In genomic region chr5:37736397-37736796, GRCh38 we compare ENCODE assay signal across 18 cellular contexts.
"Had no signal": no experiment of that assay in that cellular context is flagged by ENCODE, and none has a peak within 500 bp of the region (broad histone marks: within the 10 kb centered on the region; RNA-seq: fewer than 3 reads in every experiment).

No MANE protein-coding gene starts in this region.

- H3K27ac ChIP-seq: adrenal gland, body of pancreas, ovary, testis, upper lobe of right lung had no signal

- H3K36me3 ChIP-seq: adrenal gland, ovary had no signal

- H3K9me3 ChIP-seq: adrenal gland, body of pancreas, mucosa of descending colon, ovary, testis, upper lobe of right lung had no signal

- H3K4me3 ChIP-seq: adrenal gland, body of pancreas, lung, mucosa of descending colon, ovary, testis, upper lobe of right lung had no signal

- H3K4me1 ChIP-seq: upper lobe of right lung had no signal

- H3K27me3 ChIP-seq: adrenal gland, body of pancreas, ovary, testis, upper lobe of right lung had no signal

- ATAC-seq: activated T-helper 17 cell treated with anti-CD3 and anti-CD28 coated beads, Interleukin-2, amount 50 U/mL, for 72 hours; body of pancreas; esophagus mucosa; left colon; mucosa of descending colon; natural killer cell; stimulated activated naive CD8-positive, alpha-beta T cell treated with anti-CD3 and anti-CD28 coated beads, Interleukin-15, Interleukin-2, amounts not matched to agents 100 U/mL and 50 U/mL, for 24 hours; T-cell; upper lobe of right lung had no signal

- DNase-seq: activated CD4-positive, alpha-beta T cell treated with anti-CD3 and anti-CD28 coated beads for 48 hours; activated CD8-positive, alpha-beta memory T cell treated with anti-CD3 and anti-CD28 coated beads for 24 hours; activated naive CD4-positive, alpha-beta T cell treated with anti-CD3 and anti-CD28 coated beads for 36 hours; adrenal gland; body of pancreas; left colon; mucosa of descending colon; natural killer cell; ovary; stimulated activated CD4-positive, alpha-beta T cell treated with anti-CD3 and anti-CD28 coated beads, Interleukin-4, amount 100 ng/mL, for 1 hour; stimulated activated CD8-positive, alpha-beta memory T cell treated with anti-CD3 and anti-CD28 coated beads, Interleukin-4, amount 100 ng/mL, for 48 hours; stimulated activated naive CD8-positive, alpha-beta T cell treated with anti-CD3 and anti-CD28 coated beads, Interleukin-15, Interleukin-2, amounts not matched to agents 100 U/mL and 50 U/mL, for 24 hours; T-cell; testis; upper lobe of right lung had no signal
